8 cellular contexts compared by ENCODE assay signal in the genomic region with DNA sequence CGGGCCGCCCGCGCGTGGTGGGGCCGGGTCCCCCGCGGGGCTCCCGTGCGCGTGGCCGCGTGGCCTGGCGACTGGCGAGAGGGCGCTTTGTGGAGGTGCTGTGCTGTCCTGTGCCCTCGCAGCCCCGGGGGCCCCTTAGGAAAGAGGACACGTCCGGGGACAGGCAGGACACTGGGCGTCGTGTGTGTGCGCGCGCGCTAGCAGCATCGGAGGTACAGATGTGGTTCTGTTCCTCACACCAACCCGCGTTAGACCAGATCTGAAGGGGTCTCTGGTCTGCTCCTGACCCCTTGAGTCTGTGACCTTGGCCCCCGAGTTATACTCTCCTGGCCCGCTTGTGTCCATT. TPM values are rescaled to one million over a fixed set of nuclear protein-coding genes. Genes with fewer than 3 reads are reported as not detected.
DNase-seq lines count a peak whose midpoint lies in the region; ATAC-seq and TF ChIP-seq lines count a peak whose summit lies in the region.

No MANE protein-coding gene starts in this region.

- peaks cover 56% of the 10 kb centered on the region for H3K27me3 Mint-ChIP-seq in dendritic cell treated with granulocyte-macrophage colony-stimulating factor and Interleukin-4, amounts not matched to agents 40 ng/mL and 50 ng/mL, for 4 days

- H3K27me3 ChIP-seq in A673 (replicated peaks; ENCODE audit: insufficient read depth, low read depth, low read length, poor library complexity): no peaks in the 10 kb centered on the region
- H3K27me3 ChIP-seq in muscle layer of colon (ENCODE audit: control insufficient read depth in 1 of 2, insufficient read depth in 2 of 2, low read length in 2 of 2): peaks cover 5 to 9% of the 10 kb centered on the region in 2 donors

- no peaks in the 10 kb centered on the region for H3K36me3 Mint-ChIP-seq in dendritic cell treated with granulocyte-macrophage colony-stimulating factor and Interleukin-4, amounts not matched to agents 40 ng/mL and 50 ng/mL, for 4 days (ENCODE audit: low read depth)

- no peak for TF ChIP-seq CTCF in A673 (conservative IDR thresholded peaks at IDR 0.05; ENCODE audit: low read depth, low read length)

- no TSS peak for BruUV-seq in A673 (replicated peaks; lab: Mats Ljungman, UMichigan)

- H3K9me3 ChIP-seq in A673 (ENCODE audit: low read depth, low read length, poor library complexity, severe bottlenecking) (no peaks in the 10 kb centered on the region), muscle layer of colon (ENCODE audit: low read length) (no peaks in the 10 kb centered on the region)

- H3K36me3 ChIP-seq in A673 (ENCODE audit: insufficient read depth, low read length, poor library complexity, severe bottlenecking) (no peaks in the 10 kb centered on the region), muscle layer of colon (ENCODE audit: insufficient read depth, low read length) (no peaks in the 10 kb centered on the region)

- DNase-seq in A673 (ENCODE audit: low spot score) (no peak), AG20443 (ENCODE audit: low spot score) (no peak), mucosa of gallbladder (ENCODE audit: low spot score) (no peak), AML-193 (lab: John Stamatoyannopoulos, UW) (no peak)

- peak overlapping the region; percentile 69 for H3K4me3 ChIP-seq in A673 (ENCODE audit: low read depth, low read length, poor library complexity, severe bottlenecking)
- peak overlapping the region; percentile 11 to 50 for H3K4me3 ChIP-seq in muscle layer of colon (ENCODE audit: low read depth in 1 of 2, low read length in 2 of 2)

- ATAC-seq in HG03159 (IDR thresholded peaks at IDR 0.05; ENCODE audit: unreplicated experiment): peak; percentile 3
- ATAC-seq in GM21515 (IDR thresholded peaks at IDR 0.05; ENCODE audit: unreplicated experiment): no peak

- peak overlapping the region; percentile 44 for H3K4me3 Mint-ChIP-seq in dendritic cell treated with granulocyte-macrophage colony-stimulating factor and Interleukin-4, amounts not matched to agents 40 ng/mL and 50 ng/mL, for 4 days

- CTCF ChIA-PET in A673 (lab: Charles Lee): interaction anchor here (0.6 kb wide), 1 partner anchor 14 kb away, joined by 7 read pairs; no protein-coding TSS in a partner anchor

- POLR2A ChIA-PET in A673 (lab: Charles Lee; ENCODE audit: low non-redundant PET): no interaction called here

- peak overlapping the region; percentile 80 for H3K27ac ChIP-seq in A673 (ENCODE audit: low read depth, low read length, poor library complexity, severe bottlenecking)
- no peak overlapping the region for H3K27ac ChIP-seq in muscle layer of colon (ENCODE audit: low read depth, low read length)

- intact Hi-C loops in A673 (cut with micrococcal nuclease; ENCODE audit: unreplicated experiment): loop anchor here (5.0 kb wide), 1 partner anchor 74 kb away; no protein-coding TSS in a partner anchor
- intact Hi-C loops in dendritic cell treated with granulocyte-macrophage colony-stimulating factor and Interleukin-4, amounts not matched to agents 40 ng/mL and 50 ng/mL, for 4 days (cut with micrococcal nuclease): no loop called here

- H3K4me1 ChIP-seq in A673 (ENCODE audit: insufficient read depth, low read length, poor library complexity, severe bottlenecking): peaks cover 16% of the 10 kb centered on the region
- peaks cover 14% of the 10 kb centered on the region for H3K4me1 ChIP-seq in muscle layer of colon (ENCODE audit: insufficient read depth, low read length)

- no peak overlapping the region for H3K27ac Mint-ChIP-seq in dendritic cell treated with granulocyte-macrophage colony-stimulating factor and Interleukin-4, amounts not matched to agents 40 ng/mL and 50 ng/mL, for 4 days

- H3K4me1 Mint-ChIP-seq in dendritic cell treated with granulocyte-macrophage colony-stimulating factor and Interleukin-4, amounts not matched to agents 40 ng/mL and 50 ng/mL, for 4 days (ENCODE audit: low read depth): peaks cover 12% of the 10 kb centered on the region

- no peak overlapping the region for H3K9ac ChIP-seq in muscle layer of colon (ENCODE audit: low read length)

- H3K9me3 Mint-ChIP-seq in dendritic cell treated with granulocyte-macrophage colony-stimulating factor and Interleukin-4, amounts not matched to agents 40 ng/mL and 50 ng/mL, for 4 days: no peaks in the 10 kb centered on the region

RNA-seq across cellular contexts. Expression of gene ACTN2, which starts 0.5 kb away (rescaled TPM):
- total RNA-seq in A673 (2021): 34.2 and 39.4 TPM in 2 replicates
- 5.0 TPM for total RNA-seq in mucosa of gallbladder
